Comparison of ENCODE assay signal across 18 cellular contexts in the genomic region with DNA sequence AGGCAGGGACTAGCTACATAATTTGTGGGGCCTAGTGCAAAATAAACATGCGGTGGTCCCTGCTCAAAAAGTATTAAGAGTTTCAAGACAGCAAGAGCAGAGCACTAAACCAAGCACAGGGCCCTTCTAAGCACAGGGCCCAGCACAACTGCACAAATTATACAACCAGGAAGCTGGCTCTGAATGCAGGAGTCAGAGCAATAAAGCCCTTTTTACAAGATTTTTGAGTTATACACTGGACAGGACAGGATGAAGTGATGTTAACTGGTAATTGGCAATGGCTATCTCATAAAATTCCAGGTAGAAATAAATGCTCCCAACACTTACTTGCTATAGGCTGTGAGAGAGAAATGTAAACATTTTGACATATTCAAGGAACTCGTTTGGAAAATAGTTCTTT.
"Had no signal": no experiment of that assay in that cellular context is flagged by ENCODE, and none has a peak within 500 bp of the region (broad histone marks: within the 10 kb centered on the region; RNA-seq: fewer than 3 reads in every experiment).

No MANE protein-coding gene starts in this region.

- H3K36me3 ChIP-seq: adrenal gland, vagina had no signal

- H3K4me1 ChIP-seq: tibial nerve, vagina had no signal

- H3K4me3 Mint-ChIP-seq: activated naive CD4-positive, alpha-beta T cell treated with anti-CD3 and anti-CD28 coated beads, Interleukin-2, amount 50 U/mL, for 24 hours; activated T-cell treated with anti-CD3 and anti-CD28 coated beads, Interleukin-2, amount 50 U/mL, for 4 hours; stimulated activated naive B cell treated with anti-CD40 and anti-IgM and Interleukin-4, amounts not matched to agents 10 μg/mL and 1 μg/mL and 100 μg/mL, for 72 hours had no signal

- H3K27ac Mint-ChIP-seq: activated naive CD4-positive, alpha-beta T cell treated with anti-CD3 and anti-CD28 coated beads, Interleukin-2, amount 50 U/mL, for 24 hours; stimulated activated naive B cell treated with anti-CD40 and anti-IgM and Interleukin-4, amounts not matched to agents 10 μg/mL and 1 μg/mL and 100 μg/mL, for 72 hours had no signal

- DNase-seq: activated CD4-positive, alpha-beta T cell treated with anti-CD3 and anti-CD28 coated beads, Interleukin-2, amount 50 U/mL, for 48 hours; activated effector memory CD4-positive, alpha-beta T cell treated with anti-CD3 and anti-CD28 coated beads, Interleukin-2, amount 50 U/mL, for 16 hours; activated T-cell treated with anti-CD3 and anti-CD28 coated beads, Interleukin-2, amount 50 U/mL, for 4 hours; adrenal gland; central memory CD4-positive, alpha-beta T cell; esophagus squamous epithelium; hypothalamus; left ventricle myocardium superior; mesendoderm; retina; stimulated activated CD4-positive, alpha-beta T cell treated with anti-CD3 and anti-CD28 coated beads, Interleukin-2, amount 100 ng/mL, for 48 hours; stimulated activated naive B cell treated with anti-CD40 and anti-IgM and Interleukin-4, amounts not matched to agents 10 μg/mL and 1 μg/mL and 100 μg/mL, for 72 hours; substantia nigra had no signal

- H3K9me3 ChIP-seq: adrenal gland, esophagus squamous epithelium, tibial nerve, vagina had no signal

- H3K27me3 Mint-ChIP-seq: activated naive CD4-positive, alpha-beta T cell treated with anti-CD3 and anti-CD28 coated beads, Interleukin-2, amount 50 U/mL, for 24 hours; stimulated activated naive B cell treated with anti-CD40 and anti-IgM and Interleukin-4, amounts not matched to agents 10 μg/mL and 1 μg/mL and 100 μg/mL, for 72 hours had no signal

- H3K9ac ChIP-seq: parathyroid adenoma had no signal

- H3K27ac ChIP-seq: adrenal gland, coronary artery, esophagus squamous epithelium, parathyroid adenoma, tibial nerve, vagina had no signal

- H3K27me3 ChIP-seq: adrenal gland, esophagus squamous epithelium, tibial nerve, vagina had no signal

- H3K79me2 ChIP-seq: parathyroid adenoma had no signal

- H3K4me3 ChIP-seq: adrenal gland, coronary artery, esophagus squamous epithelium, tibial nerve, vagina had no signal

- H3K9me3 Mint-ChIP-seq: activated naive CD4-positive, alpha-beta T cell treated with anti-CD3 and anti-CD28 coated beads, Interleukin-2, amount 50 U/mL, for 24 hours; activated T-cell treated with anti-CD3 and anti-CD28 coated beads, Interleukin-2, amount 50 U/mL, for 4 hours; stimulated activated naive B cell treated with anti-CD40 and anti-IgM and Interleukin-4, amounts not matched to agents 10 μg/mL and 1 μg/mL and 100 μg/mL, for 72 hours had no signal

- H2AFZ ChIP-seq: parathyroid adenoma had no signal

- ATAC-seq: activated T-cell treated with anti-CD3 and anti-CD28 coated beads, Interleukin-2, amount 50 U/mL, for 4 hours; left ventricle myocardium superior; stimulated activated naive B cell treated with anti-CD40 and anti-IgM and Interleukin-4, amounts not matched to agents 10 μg/mL and 1 μg/mL and 100 μg/mL, for 72 hours had no signal
